Comparison of ENCODE assay signal across 1 cellular context in genomic region chr14:91292476-91292875, GRCh38.
TF ChIP-seq lines count a peak whose summit lies in the region.

No MANE protein-coding gene starts in this region.

TF ChIP-seq in IMR-90, 13 proteins besides CTCF, POLR2A, EP300 and RAD21 (continued from another document):
- TF ChIP-seq, protein P1, sequence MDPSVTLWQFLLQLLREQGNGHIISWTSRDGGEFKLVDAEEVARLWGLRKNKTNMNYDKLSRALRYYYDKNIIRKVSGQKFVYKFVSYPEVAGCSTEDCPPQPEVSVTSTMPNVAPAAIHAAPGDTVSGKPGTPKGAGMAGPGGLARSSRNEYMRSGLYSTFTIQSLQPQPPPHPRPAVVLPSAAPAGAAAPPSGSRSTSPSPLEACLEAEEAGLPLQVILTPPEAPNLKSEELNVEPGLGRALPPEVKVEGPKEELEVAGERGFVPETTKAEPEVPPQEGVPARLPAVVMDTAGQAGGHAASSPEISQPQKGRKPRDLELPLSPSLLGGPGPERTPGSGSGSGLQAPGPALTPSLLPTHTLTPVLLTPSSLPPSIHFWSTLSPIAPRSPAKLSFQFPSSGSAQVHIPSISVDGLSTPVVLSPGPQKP (IDR thresholded peaks at IDR 0.05; ENCODE audit: borderline replicate concordance, low read depth, low read length) = no peak
- no peak for TF ChIP-seq RFX5 (IDR thresholded peaks at IDR 0.05; ENCODE audit: low read depth, low read length)
- no peak for TF ChIP-seq MAZ (IDR thresholded peaks at IDR 0.05; ENCODE audit: borderline replicate concordance, low read depth, low read length)
- no peak for TF ChIP-seq NFE2L2 (IDR thresholded peaks at IDR 0.05; ENCODE audit: low read depth, low read length)
- TF ChIP-seq CHD1 (IDR thresholded peaks at IDR 0.05; ENCODE audit: low read depth, low read length) = no peak
- no peak for TF ChIP-seq CEBPB (IDR thresholded peaks at IDR 0.05; ENCODE audit: low read depth, low read length)
- no peak for TF ChIP-seq RCOR1 (IDR thresholded peaks at IDR 0.05; ENCODE audit: insufficient replicate concordance, low read length)
- TF ChIP-seq SMC3 (IDR thresholded peaks at IDR 0.05; ENCODE audit: low read depth, low read length) = no peak
- no peak for TF ChIP-seq MXI1 (IDR thresholded peaks at IDR 0.05; ENCODE audit: borderline replicate concordance, low read depth, low read length)
- TF ChIP-seq FOS (IDR thresholded peaks at IDR 0.05; ENCODE audit: low read depth, low read length) = no peak
- TF ChIP-seq, protein P2, sequence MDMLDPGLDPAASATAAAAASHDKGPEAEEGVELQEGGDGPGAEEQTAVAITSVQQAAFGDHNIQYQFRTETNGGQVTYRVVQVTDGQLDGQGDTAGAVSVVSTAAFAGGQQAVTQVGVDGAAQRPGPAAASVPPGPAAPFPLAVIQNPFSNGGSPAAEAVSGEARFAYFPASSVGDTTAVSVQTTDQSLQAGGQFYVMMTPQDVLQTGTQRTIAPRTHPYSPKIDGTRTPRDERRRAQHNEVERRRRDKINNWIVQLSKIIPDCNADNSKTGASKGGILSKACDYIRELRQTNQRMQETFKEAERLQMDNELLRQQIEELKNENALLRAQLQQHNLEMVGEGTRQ (IDR thresholded peaks at IDR 0.05; ENCODE audit: low read depth, low read length) = no peak
- TF ChIP-seq BHLHE40 (IDR thresholded peaks at IDR 0.05; ENCODE audit: low read depth, low read length) = no peak
